Comparison of ENCODE assay signal across 10 cellular contexts in genomic region chr4:56786955-56787354, GRCh38. TPM values are rescaled to one million over a fixed set of nuclear protein-coding genes. Genes with fewer than 3 reads are reported as not detected.
DNase-seq lines count a peak whose midpoint lies in the region; ATAC-seq and TF ChIP-seq lines count a peak whose summit lies in the region.
"Had no signal": no experiment of that assay in that cellular context is flagged by ENCODE, and none has a peak within 500 bp of the region (broad histone marks: within the 10 kb centered on the region; RNA-seq: fewer than 3 reads in every experiment).

No MANE protein-coding gene starts in this region.

- peaks cover 2% of the 10 kb centered on the region for H3K4me1 ChIP-seq in RWPE2 (ENCODE audit: insufficient read depth, poor library complexity, severe bottlenecking)
- no peaks in the 10 kb centered on the region for H3K4me1 ChIP-seq in psoas muscle
- no peaks in the 10 kb centered on the region for H3K4me1 ChIP-seq in A673 (ENCODE audit: insufficient read depth, low read length, poor library complexity, severe bottlenecking)

- POLR2A ChIA-PET in A673 (lab: Charles Lee; ENCODE audit: low non-redundant PET): no interaction called here

- TF ChIP-seq CTCF in RWPE2 (IDR thresholded peaks at IDR 0.05; ENCODE audit: poor library complexity, severe bottlenecking): no peak
- TF ChIP-seq CTCF in psoas muscle (IDR thresholded peaks at IDR 0.05): no peak
- TF ChIP-seq CTCF in A673 (conservative IDR thresholded peaks at IDR 0.05; ENCODE audit: low read depth, low read length): no peak

- H3K9me3 ChIP-seq in RWPE2 (ENCODE audit: severe bottlenecking): no peaks in the 10 kb centered on the region
- no peaks in the 10 kb centered on the region for H3K9me3 ChIP-seq in psoas muscle
- no peaks in the 10 kb centered on the region for H3K9me3 ChIP-seq in A673 (ENCODE audit: low read depth, low read length, poor library complexity, severe bottlenecking)

- H3K27me3 ChIP-seq in RWPE2 (ENCODE audit: insufficient read depth, poor library complexity, severe bottlenecking): no peaks in the 10 kb centered on the region
- peaks cover 0 to 2% (median 0%) of the 10 kb centered on the region in 3 donors for H3K27me3 ChIP-seq in psoas muscle (ENCODE audit: insufficient read depth in 3 of 3, low read length in 2 of 3)
- no peaks in the 10 kb centered on the region for H3K27me3 ChIP-seq in A673 (replicated peaks; ENCODE audit: insufficient read depth, low read depth, low read length, poor library complexity)

- DNase-seq in GM03348 (ENCODE audit: low spot score) (peak; percentile 79), RWPE2 (ENCODE audit: low spot score) (no peak), glomerular visceral epithelial cell (ENCODE audit: extremely low spot score) (peak; percentile 81), psoas muscle (peak; percentile 27 to 57), A673 (ENCODE audit: low spot score) (no peak), NCI-H526 treated with DMSO at 0.1 percent for 48 hours (lab: John Stamatoyannopoulos, UW) (no peak)
- DNase-seq: activated CD4-positive, CD25-positive, alpha-beta regulatory T cell treated with anti-CD3 and anti-CD28 coated beads, Interleukin-2, amount 50 U/mL, for 72 hours had no signal

- no peak overlapping the region for H3K4me3 ChIP-seq in RWPE2 (ENCODE audit: severe bottlenecking)
- no peak overlapping the region for H3K4me3 ChIP-seq in psoas muscle
- H3K4me3 ChIP-seq in A673 (ENCODE audit: low read depth, low read length, poor library complexity, severe bottlenecking): no peak overlapping the region

- no TSS peak for BruUV-seq in A673 (replicated peaks; lab: Mats Ljungman, UMichigan)

- ATAC-seq in RWPE2 (ENCODE audit: low read depth) (peak; percentile 87), psoas muscle (no peak), GM18873 (IDR thresholded peaks at IDR 0.05; ENCODE audit: low FRiP score, unreplicated experiment) (no peak), HG03095 (IDR thresholded peaks at IDR 0.05; ENCODE audit: unreplicated experiment) (no peak)

- H3K27ac ChIP-seq in RWPE2 (ENCODE audit: poor library complexity, severe bottlenecking): no peak overlapping the region
- no peak overlapping the region for H3K27ac ChIP-seq in psoas muscle
- no peak overlapping the region for H3K27ac ChIP-seq in A673 (ENCODE audit: low read depth, low read length, poor library complexity, severe bottlenecking)

- H3K36me3 ChIP-seq in RWPE2 (ENCODE audit: low read depth): no peaks in the 10 kb centered on the region
- H3K36me3 ChIP-seq in psoas muscle (ENCODE audit: insufficient read depth in 1 of 2, low read depth in 1 of 2): no peaks in the 10 kb centered on the region
- H3K36me3 ChIP-seq in A673 (ENCODE audit: insufficient read depth, low read length, poor library complexity, severe bottlenecking): no peaks in the 10 kb centered on the region

- 17 to 29% (median 27%) methylated on average over 9 of the region's 9 CpGs for WGBS in psoas muscle, 3 donors

- CTCF ChIA-PET in A673 (lab: Charles Lee): no interaction called here

- intact Hi-C loops in psoas muscle (cut with DNase I): no loop called here
- intact Hi-C loops in A673 (cut with micrococcal nuclease; ENCODE audit: unreplicated experiment): no loop called here

RNA-seq across cellular contexts. Expression of gene SPINK2, which starts 34.5 kb away (rescaled TPM):
- total RNA-seq in psoas muscle (under 1 TPM in 1 of 4 donors, not detected in 3; 0.44 TPM), A673 (2021) (not detected in 2 replicates)
- under 1 TPM in 2 of 3 donors, not detected in 1; 0.09 to 0.37 TPM for polyA plus RNA-seq in psoas muscle
- total RNA-seq: progenitor cell of endocrine pancreas had no signal

Comparison
In these comparisons a context has a peak if more than half of its experiments do, and no peak if none do; other contexts are left out.
1. DNase-seq: peak in GM03348 (single experiment), glomerular visceral epithelial cell (single experiment) and psoas muscle (2 of 2); none in RWPE2 (single experiment), A673 (single experiment) and NCI-H526 treated with DMSO at 0.1 percent for 48 hours (single experiment).